8 cellular contexts compared by ENCODE assay signal in the genomic region with DNA sequence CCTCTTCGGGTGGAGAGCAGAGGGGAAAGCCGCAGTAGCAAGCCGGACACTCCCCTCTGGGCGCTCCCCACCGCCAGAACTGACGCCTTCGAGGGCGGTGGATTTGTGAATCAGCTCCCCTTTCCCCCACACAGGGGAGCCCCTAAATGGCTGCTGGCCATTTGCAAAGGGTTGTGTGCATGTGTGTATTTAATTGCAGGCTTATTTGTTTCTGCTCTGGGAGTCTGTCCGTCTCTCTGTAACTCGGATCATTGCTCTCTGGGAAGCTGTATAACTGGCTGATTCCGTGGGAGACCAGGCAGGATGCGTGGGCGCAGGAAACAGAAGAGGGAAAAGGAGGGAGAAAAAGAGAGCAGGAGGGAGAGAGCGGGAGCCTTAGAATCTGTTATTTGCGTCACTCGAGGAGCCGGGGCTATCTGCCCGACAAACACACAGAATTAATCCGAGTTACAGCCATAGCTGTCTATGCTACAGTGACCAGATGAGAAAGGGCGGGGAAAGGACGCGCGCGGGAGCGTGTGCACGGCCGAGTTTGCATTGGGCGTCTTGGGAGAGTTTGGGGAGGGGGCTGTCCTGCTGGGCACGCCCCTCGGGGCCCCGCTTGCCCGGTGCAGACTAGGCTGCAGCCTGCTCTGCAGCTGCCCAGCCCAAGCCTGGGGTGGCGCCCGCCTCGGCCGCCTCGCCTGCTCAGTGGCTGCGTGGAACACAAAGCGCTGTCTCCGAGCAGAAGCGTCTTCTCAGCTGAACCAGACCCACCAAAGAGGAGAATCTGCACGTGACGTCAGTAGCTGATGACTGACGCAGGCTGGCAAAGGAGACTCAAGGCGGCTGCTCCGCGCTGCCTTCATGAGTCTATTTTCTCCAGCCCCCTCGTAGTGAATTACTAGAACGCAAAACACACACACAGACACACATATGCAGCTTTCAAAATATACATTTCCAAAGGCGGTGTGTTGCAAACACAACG.
DNase-seq lines count a peak whose midpoint lies in the region; ATAC-seq and TF ChIP-seq lines count a peak whose summit lies in the region.

No MANE protein-coding gene starts in this region.

- no peak overlapping the region for H3K18ac ChIP-seq in IMR-90 (ENCODE audit: low read depth, low read length)

- TF ChIP-seq CTCF in BJ (IDR thresholded peaks at IDR 0.05; ENCODE audit: insufficient read depth, low read depth, low read length): no peak
- no peak for TF ChIP-seq CTCF in IMR-90 (conservative IDR thresholded peaks at IDR 0.05; ENCODE audit: low read depth, low read length)
- TF ChIP-seq CTCF in ascending aorta (IDR thresholded peaks at IDR 0.05): no peak

- no peak overlapping the region for H3K27ac Mint-ChIP-seq in stimulated activated naive CD8-positive, alpha-beta T cell treated with anti-CD3 and anti-CD28 coated beads, Interleukin-15, Interleukin-2, amounts not matched to agents 100 ng/mL and 50 ng/mL, for 24 hours

- H4K20me1 ChIP-seq in IMR-90 (ENCODE audit: insufficient read depth, low read length): no peaks in the 10 kb centered on the region

- peak overlapping the region; percentile 36 for H3K4me3 Mint-ChIP-seq in stimulated activated naive CD8-positive, alpha-beta T cell treated with anti-CD3 and anti-CD28 coated beads, Interleukin-15, Interleukin-2, amounts not matched to agents 100 ng/mL and 50 ng/mL, for 24 hours

- no peak overlapping the region for H2BK120ac ChIP-seq in IMR-90 (ENCODE audit: low read depth, low read length)

- H3K4me1 ChIP-seq in IMR-90 (ENCODE audit: control insufficient read depth, insufficient read depth, low read length) (no peaks in the 10 kb centered on the region), ascending aorta (peaks cover 0 to 17% of the 10 kb centered on the region in 2 donors)

- no peak overlapping the region for H2BK5ac ChIP-seq in IMR-90 (ENCODE audit: low read depth, low read length, poor library complexity, severe bottlenecking)

- POLR2A ChIA-PET in BJ (lab: Charles Lee): no interaction called here
- POLR2A ChIA-PET in IMR-90 (lab: Charles Lee; ENCODE audit: unreplicated experiment): no interaction called here

- no peak overlapping the region for H3K56ac ChIP-seq in IMR-90 (ENCODE audit: extremely low read depth, insufficient read depth, low read length)

- no peaks in the 10 kb centered on the region for H3K79me1 ChIP-seq in IMR-90 (ENCODE audit: low read depth in 1 of 2, low read length in 2 of 2)

- no peak overlapping the region; the same call in 1 of the 2 replicates for H3K23ac ChIP-seq in IMR-90 (ENCODE audit: low read depth, low read length)

- no peak overlapping the region for H2AK5ac ChIP-seq in IMR-90 (ENCODE audit: low read depth, low read length)

- H3K4me2 ChIP-seq in IMR-90 (ENCODE audit: low read depth, low read length): peak overlapping the region; percentile 71

- H3K9me3 ChIP-seq in IMR-90 (ENCODE audit: control insufficient read depth, insufficient read depth, low read length) (no peaks in the 10 kb centered on the region), ascending aorta (no peaks in the 10 kb centered on the region)

- H2BK15ac ChIP-seq in IMR-90 (ENCODE audit: low read depth, low read length): no peak overlapping the region

- no peaks in the 10 kb centered on the region for H3K9me3 Mint-ChIP-seq in stimulated activated naive CD8-positive, alpha-beta T cell treated with anti-CD3 and anti-CD28 coated beads, Interleukin-15, Interleukin-2, amounts not matched to agents 100 ng/mL and 50 ng/mL, for 24 hours

- CTCF ChIA-PET in BJ (lab: Yijun Ruan, JAX): interaction anchor here (0.5 to 5.3 kb wide), 9 partner anchors 8 to 289 kb away, joined by 3 to 22 read pairs (median 3); no protein-coding TSS in a partner anchor
- CTCF ChIA-PET in IMR-90 (lab: Yijun Ruan, JAX): interaction anchor here (0.6 to 0.9 kb wide), 2 partner anchors 8 to 228 kb away, joined by 3 to 4 read pairs; no protein-coding TSS in a partner anchor

- H3K4me3 ChIP-seq in BJ (ENCODE audit: low read depth, low read length) (peak overlapping the region; percentile 9), IMR-90 (ENCODE audit: insufficient read depth, low read depth, low read length) (peak overlapping the region; percentile 23), ascending aorta (peak overlapping the region; percentile 23 to 43)

- H3K36me3 Mint-ChIP-seq in stimulated activated naive CD8-positive, alpha-beta T cell treated with anti-CD3 and anti-CD28 coated beads, Interleukin-15, Interleukin-2, amounts not matched to agents 100 ng/mL and 50 ng/mL, for 24 hours (ENCODE audit: low read depth): no peaks in the 10 kb centered on the region

- peaks cover 46% of the 10 kb centered on the region for H3K27me3 ChIP-seq in BJ (ENCODE audit: control insufficient read depth, insufficient read depth, low read length)
- H3K27me3 ChIP-seq in IMR-90 (ENCODE audit: control insufficient read depth, insufficient read depth, low read length): peaks cover 69% of the 10 kb centered on the region
- peaks cover 20% of the 10 kb centered on the region for H3K27me3 ChIP-seq in ascending aorta

- peak; percentile 59 for ATAC-seq in IMR-90 (ENCODE audit: low read depth)
- no peak for ATAC-seq in GM21360 (IDR thresholded peaks at IDR 0.05; ENCODE audit: unreplicated experiment)
- ATAC-seq in HG02642 (IDR thresholded peaks at IDR 0.05; ENCODE audit: poor library complexity, unreplicated experiment): no peak

- H3K14ac ChIP-seq in IMR-90 (replicated peaks; ENCODE audit: low read depth, low read length): no peak overlapping the region

- no peak overlapping the region for H4K8ac ChIP-seq in IMR-90 (ENCODE audit: low read depth in 2 of 2, low read length in 2 of 2)

- no peak overlapping the region for H3K27ac ChIP-seq in IMR-90 (ENCODE audit: insufficient read depth, low read length)
- no peak overlapping the region for H3K27ac ChIP-seq in ascending aorta

- H3K9me1 ChIP-seq in IMR-90 (ENCODE audit: insufficient read depth, low read length): peaks cover 2% of the 10 kb centered on the region; the same call in 1 of the 2 replicates

- H3K36me3 ChIP-seq in BJ (ENCODE audit: control insufficient read depth, insufficient read depth, low read length): no peaks in the 10 kb centered on the region
- no peaks in the 10 kb centered on the region for H3K36me3 ChIP-seq in IMR-90 (ENCODE audit: control insufficient read depth, insufficient read depth, low read length)
- H3K36me3 ChIP-seq in ascending aorta: no peaks in the 10 kb centered on the region

- no peak for TF ChIP-seq POLR2A in IMR-90 (IDR thresholded peaks at IDR 0.05; ENCODE audit: low read depth, low read length)

- dilution Hi-C loops in IMR-90 (cut with HindIII; ENCODE audit: low sequenced_read_pairs, unreplicated experiment): no loop called here

- peaks cover 94% of the 10 kb centered on the region for H3K27me3 Mint-ChIP-seq in stimulated activated naive CD8-positive, alpha-beta T cell treated with anti-CD3 and anti-CD28 coated beads, Interleukin-15, Interleukin-2, amounts not matched to agents 100 ng/mL and 50 ng/mL, for 24 hours

- H4K5ac ChIP-seq in IMR-90 (ENCODE audit: low read depth, low read length): no peak overlapping the region

- TF ChIP-seq RAD21 in IMR-90 (IDR thresholded peaks at IDR 0.05; ENCODE audit: low read length): no peak

- no peak overlapping the region for H3K4ac ChIP-seq in IMR-90 (ENCODE audit: low read depth, low read length)

- H2AK9ac ChIP-seq in IMR-90 (replicated peaks; ENCODE audit: low read depth, low read length, poor library complexity): no peak overlapping the region

- intact Hi-C loops in IMR-90 (cut with micrococcal nuclease): loop anchor here (5.0 kb wide), 1 partner anchor 162 kb away; no protein-coding TSS in a partner anchor
- intact Hi-C loops in ascending aorta (cut with DNase I): loop anchor here (5.0 kb wide), 1 partner anchor 47 kb away; no protein-coding TSS in a partner anchor

- no peak overlapping the region for H4K91ac ChIP-seq in IMR-90 (ENCODE audit: insufficient read depth, low read depth, low read length)

- no peak for DNase-seq in BJ (ENCODE audit: low read depth)
- peak; percentile 82 for DNase-seq in IMR-90
- DNase-seq in ascending aorta (ENCODE audit: low spot score in 2 of 2): no peak
- DNase-seq in iPS-NIHi7 (ENCODE audit: extremely low spot score): peak; percentile 46
- DNase-seq in activated CD4-positive, CD25-positive, alpha-beta regulatory T cell (lab: John Stamatoyannopoulos, UW): no peak

- in situ Hi-C loops in IMR-90 (cut with MboI; ENCODE audit: low sequenced_read_pairs): loop anchor here (10.0 kb wide), 1 partner anchor 270 kb away; no protein-coding TSS in a partner anchor

- 0% methylated on average over 13 of the region's 51 CpGs; no CpG with 5 or more reads in 1 of the 2 experiments for WGBS in IMR-90 (ENCODE audit: extremely low coverage in 2 of 2, insufficient read length in 1 of 2), 2 experiments

- H2AFZ ChIP-seq in IMR-90 (replicated peaks; ENCODE audit: low read length, poor library complexity): peak overlapping the region; percentile 24

- no TSS peak for BruUV-seq in IMR-90 (replicated peaks; lab: Mats Ljungman, UMichigan)

- no peak overlapping the region for H2BK20ac ChIP-seq in IMR-90 (ENCODE audit: low read depth, low read length)

- H3K9ac ChIP-seq in IMR-90 (ENCODE audit: low read depth, low read length): no peak overlapping the region

- peaks cover 43% of the 10 kb centered on the region for H3K4me1 Mint-ChIP-seq in stimulated activated naive CD8-positive, alpha-beta T cell treated with anti-CD3 and anti-CD28 coated beads, Interleukin-15, Interleukin-2, amounts not matched to agents 100 ng/mL and 50 ng/mL, for 24 hours (ENCODE audit: low read depth)

TF ChIP-seq in IMR-90, 13 proteins besides CTCF, POLR2A, EP300 and RAD21 (continues in another document):
- 0 out of 2 replicates have a peak, but pooled peaks have one; percentile 30 for TF ChIP-seq BHLHE40 (IDR thresholded peaks at IDR 0.05; ENCODE audit: low read depth, low read length)
- TF ChIP-seq, protein P1, sequence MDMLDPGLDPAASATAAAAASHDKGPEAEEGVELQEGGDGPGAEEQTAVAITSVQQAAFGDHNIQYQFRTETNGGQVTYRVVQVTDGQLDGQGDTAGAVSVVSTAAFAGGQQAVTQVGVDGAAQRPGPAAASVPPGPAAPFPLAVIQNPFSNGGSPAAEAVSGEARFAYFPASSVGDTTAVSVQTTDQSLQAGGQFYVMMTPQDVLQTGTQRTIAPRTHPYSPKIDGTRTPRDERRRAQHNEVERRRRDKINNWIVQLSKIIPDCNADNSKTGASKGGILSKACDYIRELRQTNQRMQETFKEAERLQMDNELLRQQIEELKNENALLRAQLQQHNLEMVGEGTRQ (IDR thresholded peaks at IDR 0.05; ENCODE audit: low read depth, low read length): peak; percentile 55; the same call in 1 of the 2 replicates
- no peak for TF ChIP-seq MXI1 (IDR thresholded peaks at IDR 0.05; ENCODE audit: borderline replicate concordance, low read depth, low read length)

Comparison
In these comparisons a context has a peak if more than half of its experiments do, and no peak if none do; other contexts are left out.
1. DNase-seq: peak in IMR-90 (single experiment) and iPS-NIHi7 (single experiment); none in BJ (single experiment), ascending aorta (0 of 2) and activated CD4-positive, CD25-positive, alpha-beta regulatory T cell (0 of 4).
2. Peak in every context shown above with its lines, with median percentiles within 50 percentile points of each other: H3K4me3 ChIP-seq.